Comparison of ENCODE assay signal across 9 cellular contexts in the genomic region with DNA sequence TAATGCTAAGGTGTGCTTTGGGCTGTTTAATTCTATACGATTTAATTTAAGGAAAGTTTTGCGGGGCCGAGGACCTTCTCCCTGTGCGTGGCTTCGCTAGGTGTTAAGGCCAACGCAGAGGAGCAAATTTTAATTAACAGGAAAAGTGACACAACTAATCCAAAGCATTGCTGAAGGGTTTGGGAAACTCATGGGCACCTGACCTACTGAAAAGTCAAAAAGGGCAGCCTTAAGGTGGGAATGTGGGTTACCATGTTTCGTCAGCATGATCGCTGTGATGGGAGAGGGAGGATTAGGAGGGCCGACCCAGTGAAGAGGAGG. TPM values are rescaled to one million over a fixed set of nuclear protein-coding genes. Genes with fewer than 3 reads are reported as not detected.
DNase-seq lines count a peak whose midpoint lies in the region; ATAC-seq, FAIRE-seq and TF ChIP-seq lines count a peak whose summit lies in the region.
"Had no signal": no experiment of that assay in that cellular context is flagged by ENCODE, and none has a peak within 500 bp of the region (broad histone marks: within the 10 kb centered on the region; RNA-seq: fewer than 3 reads in every experiment).

No MANE protein-coding gene starts in this region.

- peaks cover 46% of the 10 kb centered on the region for H3K4me1 Mint-ChIP-seq in activated CD4-positive, alpha-beta T cell treated with anti-CD3 and anti-CD28 coated beads for 36 hours
- H3K4me1 Mint-ChIP-seq in activated naive CD8-positive, alpha-beta T cell (ENCODE audit: low read depth) = peaks cover 51% of the 10 kb centered on the region

- no peak for DNase-seq in activated CD4-positive, alpha-beta T cell treated with anti-CD3 and anti-CD28 coated beads for 36 hours
- no peak for DNase-seq in activated CD4-positive, alpha-beta T cell treated with anti-CD3 and anti-CD28 coated beads for 1 hour
- no peak for DNase-seq in kidney
- no peak for DNase-seq in substantia nigra (lab: John Stamatoyannopoulos, UW)
- DNase-seq in COLO829 (ENCODE audit: low spot score) = no peak

- H3K9me3 Mint-ChIP-seq in activated CD4-positive, alpha-beta T cell treated with anti-CD3 and anti-CD28 coated beads for 36 hours (ENCODE audit: low read depth) = no peaks in the 10 kb centered on the region
- H3K9me3 Mint-ChIP-seq in activated naive CD8-positive, alpha-beta T cell (ENCODE audit: low read depth) = no peaks in the 10 kb centered on the region

- H3K36me3 ChIP-seq in kidney (ENCODE audit: control insufficient read depth in 1 of 2, insufficient read depth in 2 of 2, low read length in 2 of 2) = peaks cover 18 to 22% of the 10 kb centered on the region in 2 donors

- H3K27ac Mint-ChIP-seq in activated CD4-positive, alpha-beta T cell treated with anti-CD3 and anti-CD28 coated beads for 36 hours = peak overlapping the region; percentile 91
- H3K27ac Mint-ChIP-seq in activated naive CD8-positive, alpha-beta T cell = peak overlapping the region; percentile 96

- peak overlapping the region; percentile 34 to 55 for H3K27ac ChIP-seq in kidney (ENCODE audit: low read depth in 2 of 2, low read length in 2 of 2)
- peak overlapping the region; percentile 68 for H3K27ac ChIP-seq in substantia nigra (ENCODE audit: low read depth, low read length, poor library complexity, severe bottlenecking)

- CTCF ChIA-PET in activated CD4-positive, alpha-beta T cell treated with anti-CD3 and anti-CD28 coated beads for 36 hours (lab: Charles Lee) = interaction anchor here (1.0 kb wide), 1 partner anchor 47 kb away, joined by 3 read pairs; no protein-coding TSS in a partner anchor

- no peak for ATAC-seq in activated CD4-positive, alpha-beta T cell treated with anti-CD3 and anti-CD28 coated beads for 36 hours
- ATAC-seq in HG03135 (IDR thresholded peaks at IDR 0.05; ENCODE audit: unreplicated experiment) = no peak
- no peak for ATAC-seq in GM21390 (IDR thresholded peaks at IDR 0.05; ENCODE audit: unreplicated experiment)

- H3K4me3 Mint-ChIP-seq in activated CD4-positive, alpha-beta T cell treated with anti-CD3 and anti-CD28 coated beads for 36 hours = peak overlapping the region; percentile 90
- H3K4me3 Mint-ChIP-seq in activated naive CD8-positive, alpha-beta T cell = peak overlapping the region; percentile 98

- TF ChIP-seq CTCF in kidney (IDR thresholded peaks at IDR 0.05; ENCODE audit: borderline replicate concordance, extremely low read depth, insufficient read depth) = no peak

- FAIRE-seq in kidney (lab: Jason Lieb, UNC) = no peak
- FAIRE-seq: islet of Langerhans had no signal

- no peaks in the 10 kb centered on the region for H3K27me3 Mint-ChIP-seq in activated CD4-positive, alpha-beta T cell treated with anti-CD3 and anti-CD28 coated beads for 36 hours
- no peaks in the 10 kb centered on the region for H3K27me3 Mint-ChIP-seq in activated naive CD8-positive, alpha-beta T cell

- no peaks in the 10 kb centered on the region for H3K9me3 ChIP-seq in kidney (ENCODE audit: control insufficient read depth in 1 of 2, low read length in 2 of 2)

- POLR2A ChIA-PET in activated CD4-positive, alpha-beta T cell treated with anti-CD3 and anti-CD28 coated beads for 36 hours (lab: Charles Lee) = interaction anchor here (1.0 to 1.4 kb wide), 2 partner anchors 10 to 291 kb away, joined by 4 to 8 read pairs; a partner anchor contains a TSS

- peaks cover 29% of the 10 kb centered on the region for H3K36me3 Mint-ChIP-seq in activated CD4-positive, alpha-beta T cell treated with anti-CD3 and anti-CD28 coated beads for 36 hours (ENCODE audit: low read depth)
- H3K36me3 Mint-ChIP-seq in activated naive CD8-positive, alpha-beta T cell = no peaks in the 10 kb centered on the region

- H3K9ac ChIP-seq in kidney (ENCODE audit: low read length in 2 of 2) = peak overlapping the region; percentile 57 to 77

- peaks cover 5 to 16% of the 10 kb centered on the region in 2 donors for H3K4me1 ChIP-seq in kidney (ENCODE audit: control insufficient read depth in 1 of 2, insufficient read depth in 1 of 2, low read depth in 1 of 2, low read length in 2 of 2)

- intact Hi-C loops in activated CD4-positive, alpha-beta T cell treated with anti-CD3 and anti-CD28 coated beads for 36 hours (cut with DNase I, micrococcal nuclease) = no loop called here
- intact Hi-C loops in kidney (cut with DNase I) = no loop called here

- H3K4me3 ChIP-seq in kidney (ENCODE audit: low read length in 2 of 2) = peak overlapping the region; percentile 85 to 87

RNA-seq across cellular contexts. Expression of a gene that starts 0.4 kb away (rescaled TPM):
- 10 to 100 TPM; 34.0 to 35.1 TPM for total RNA-seq in activated CD4-positive, alpha-beta T cell treated with anti-CD3 and anti-CD28 coated beads for 36 hours
- total RNA-seq in kidney = 47.3 TPM
- polyA plus RNA-seq in kidney (ENCODE audit: insufficient read depth, low read depth, low replicate concordance) = 34.7 TPM

RNA-seq across cellular contexts. Expression of a gene that starts 10.5 kb away (rescaled TPM):
- total RNA-seq in activated CD4-positive, alpha-beta T cell treated with anti-CD3 and anti-CD28 coated beads for 36 hours = 10 to 100 TPM; 37.6 to 38.5 TPM
- total RNA-seq in kidney = 30.6 TPM
- 13.8 TPM for polyA plus RNA-seq in kidney (ENCODE audit: insufficient read depth, low read depth, low replicate concordance)

RNA-seq across cellular contexts. Expression of a gene that starts 47.7 kb away (rescaled TPM):
- total RNA-seq in activated CD4-positive, alpha-beta T cell treated with anti-CD3 and anti-CD28 coated beads for 36 hours = 10 to 100 TPM; 58.5 to 80.3 TPM
- 74.3 TPM for total RNA-seq in kidney
- 373 TPM for polyA plus RNA-seq in kidney (ENCODE audit: insufficient read depth, low read depth, low replicate concordance)
